In the genomic region with DNA sequence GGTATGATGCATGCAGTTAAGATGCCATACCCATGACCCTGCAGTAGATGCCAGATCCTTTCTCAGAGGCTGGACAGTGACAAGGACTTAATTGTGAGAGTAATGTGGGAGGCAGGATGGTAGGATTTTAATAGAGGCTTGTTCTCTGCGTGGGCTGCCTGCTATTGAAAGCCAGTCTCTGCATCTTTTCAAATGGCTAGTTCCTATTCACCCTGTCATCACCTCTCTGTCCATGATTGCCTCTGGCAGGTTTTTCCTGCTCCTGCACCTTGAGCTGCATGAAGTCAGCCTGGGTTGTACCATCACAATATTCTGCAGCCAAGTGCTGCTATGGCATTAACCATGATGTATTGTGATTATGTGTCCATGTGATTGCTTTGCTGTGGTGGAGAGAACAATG, we compare ENCODE assay signal across 37 cellular contexts.
"Had no signal": no experiment of that assay in that cellular context is flagged by ENCODE, and none has a peak within 500 bp of the region (broad histone marks: within the 10 kb centered on the region; RNA-seq: fewer than 3 reads in every experiment).

No MANE protein-coding gene starts in this region.

- ATAC-seq: activated CD4-positive, CD25-positive, alpha-beta regulatory T cell treated with anti-CD3 and anti-CD28 coated beads, Interleukin-2, amount 50 U/mL, for 24 hours; body of pancreas; gastrocnemius medialis; left lobe of liver; stimulated activated naive B cell treated with anti-CD40 and anti-IgM and Interleukin-4, amounts not matched to agents 10 μg/mL and 1 μg/mL and 100 μg/mL, for 72 hours; T-helper 17 cell had no signal

- FAIRE-seq: endometrium had no signal

- H3K36me3 ChIP-seq: adrenal gland, colonic mucosa, gastrocnemius medialis, neutrophil, stomach, thyroid gland, upper lobe of left lung, vagina, WERI-Rb-1 had no signal

- DNase-seq: activated CD4-positive, alpha-beta memory T cell treated with anti-CD3 and anti-CD28 coated beads for 36 hours; activated CD4-positive, alpha-beta T cell treated with anti-CD3 and anti-CD28 coated beads, Interleukin-2, amount 10 ng/mL, durations not matched to agents 24 days and 14 days; activated CD8-positive, alpha-beta memory T cell treated with anti-CD3 and anti-CD28 coated beads, Interleukin-2, amount 50 U/mL, for 4 hours; activated effector memory CD4-positive, alpha-beta T cell treated with anti-CD3 and anti-CD28 coated beads, Interleukin-2, amount 50 U/mL, for 16 hours; activated naive CD4-positive, alpha-beta T cell treated with anti-CD3 and anti-CD28 coated beads for 36 hours; activated naive CD8-positive, alpha-beta T cell treated with anti-CD3 and anti-CD28 coated beads for 36 hours; activated T-cell treated with anti-CD3 and anti-CD28 coated beads, Interleukin-2, amount 50 U/mL, for 1 hour; aorta; body of pancreas; cerebellar nuclear complex; colonic mucosa; effector CD8-positive, alpha-beta T cell; gastrocnemius medialis; glutamatergic neuron; hippocampal formation; naive B cell; nephron progenitor cell; retina; stimulated activated CD4-positive, alpha-beta T cell treated with anti-CD3 and anti-CD28 coated beads, Interleukin-1b, Interleukin-23, amount 100 ng/mL, for 48 hours; stimulated activated CD4-positive, alpha-beta T cell treated with anti-CD3 and anti-CD28 coated beads, Interleukin-4, amount 100 ng/mL, for 4 hours; stimulated activated CD8-positive, alpha-beta memory T cell treated with anti-CD3 and anti-CD28 coated beads, Interleukin-4, amount 100 ng/mL, for 48 hours; stimulated activated naive B cell treated with anti-CD40 and anti-IgM and Interleukin-4, amounts not matched to agents 10 μg/mL and 1 μg/mL and 100 μg/mL, for 72 hours; stomach; T-helper 17 cell; T1000; thyroid gland; upper lobe of left lung; WERI-Rb-1 had no signal

- H3K4me1 Mint-ChIP-seq: activated CD4-positive, alpha-beta T cell treated with anti-CD3 and anti-CD28 coated beads, Interleukin-2, amount 10 ng/mL, durations not matched to agents 24 days and 14 days; activated naive CD8-positive, alpha-beta T cell treated with anti-CD3 and anti-CD28 coated beads for 36 hours; naive B cell; nephron progenitor cell; stimulated activated naive B cell treated with anti-CD40 and anti-IgM and Interleukin-4, amounts not matched to agents 10 μg/mL and 1 μg/mL and 100 μg/mL, for 72 hours; T-helper 17 cell had no signal

- H3K4me1 ChIP-seq: adrenal gland, body of pancreas, colonic mucosa, gastrocnemius medialis, stomach, thyroid gland, upper lobe of left lung, vagina had no signal

- H3K4me3 ChIP-seq: adrenal gland, body of pancreas, colonic mucosa, gastrocnemius medialis, smooth muscle cell, stomach, thyroid gland, upper lobe of left lung, vagina had no signal

- H3K36me3 Mint-ChIP-seq: activated CD4-positive, alpha-beta memory T cell treated with anti-CD3 and anti-CD28 coated beads for 36 hours; activated naive CD8-positive, alpha-beta T cell treated with anti-CD3 and anti-CD28 coated beads for 36 hours; naive B cell; stimulated activated naive B cell treated with anti-CD40 and anti-IgM and Interleukin-4, amounts not matched to agents 10 μg/mL and 1 μg/mL and 100 μg/mL, for 72 hours had no signal

- H3K9me3 ChIP-seq: adrenal gland, body of pancreas, colonic mucosa, gastrocnemius medialis, neutrophil, stomach, thyroid gland, upper lobe of left lung, vagina had no signal

- H3K27ac Mint-ChIP-seq: activated CD4-positive, alpha-beta memory T cell treated with anti-CD3 and anti-CD28 coated beads for 36 hours; activated CD4-positive, alpha-beta T cell treated with anti-CD3 and anti-CD28 coated beads, Interleukin-2, amount 10 ng/mL, durations not matched to agents 24 days and 14 days; activated naive CD4-positive, alpha-beta T cell treated with anti-CD3 and anti-CD28 coated beads for 36 hours; activated naive CD8-positive, alpha-beta T cell treated with anti-CD3 and anti-CD28 coated beads for 36 hours; activated T-helper 1 cell treated with anti-CD3 and anti-CD28 coated beads, Interleukin-12 subunit alpha, Interleukin-12 subunit beta, Interleukin-2, Interleukin-4 antibody, amounts not matched to agents 30 ng/mL and 10 ng/mL and 1 ng/mL, durations not matched to agents 14 hours and 24 hours and 36 hours; naive B cell; nephron progenitor cell; progenitor cell of endocrine pancreas; stimulated activated naive B cell treated with anti-CD40 and anti-IgM and Interleukin-4, amounts not matched to agents 10 μg/mL and 1 μg/mL and 100 μg/mL, for 72 hours; T-helper 17 cell had no signal

- H3K27me3 Mint-ChIP-seq: activated CD4-positive, alpha-beta memory T cell treated with anti-CD3 and anti-CD28 coated beads for 36 hours; activated CD4-positive, alpha-beta T cell treated with anti-CD3 and anti-CD28 coated beads, Interleukin-2, amount 10 ng/mL, durations not matched to agents 24 days and 14 days; activated naive CD8-positive, alpha-beta T cell treated with anti-CD3 and anti-CD28 coated beads for 36 hours; progenitor cell of endocrine pancreas; stimulated activated naive B cell treated with anti-CD40 and anti-IgM and Interleukin-4, amounts not matched to agents 10 μg/mL and 1 μg/mL and 100 μg/mL, for 72 hours; T-helper 17 cell had no signal

- H3K9me3 Mint-ChIP-seq: activated CD4-positive, alpha-beta memory T cell treated with anti-CD3 and anti-CD28 coated beads for 36 hours; activated CD4-positive, alpha-beta T cell treated with anti-CD3 and anti-CD28 coated beads, Interleukin-2, amount 10 ng/mL, durations not matched to agents 24 days and 14 days; activated naive CD4-positive, alpha-beta T cell treated with anti-CD3 and anti-CD28 coated beads for 36 hours; activated naive CD8-positive, alpha-beta T cell treated with anti-CD3 and anti-CD28 coated beads for 36 hours; activated T-helper 1 cell treated with anti-CD3 and anti-CD28 coated beads, Interleukin-12 subunit alpha, Interleukin-12 subunit beta, Interleukin-2, Interleukin-4 antibody, amounts not matched to agents 30 ng/mL and 10 ng/mL and 1 ng/mL, durations not matched to agents 14 hours and 24 hours and 36 hours; nephron progenitor cell; stimulated activated naive B cell treated with anti-CD40 and anti-IgM and Interleukin-4, amounts not matched to agents 10 μg/mL and 1 μg/mL and 100 μg/mL, for 72 hours had no signal

- H3K27ac ChIP-seq: adrenal gland, body of pancreas, colonic mucosa, gastrocnemius medialis, neutrophil, stomach, thyroid gland, upper lobe of left lung, vagina, WERI-Rb-1 had no signal

- H3K27me3 ChIP-seq: adrenal gland, body of pancreas, colonic mucosa, gastrocnemius medialis, neutrophil, stomach, thyroid gland, upper lobe of left lung, vagina had no signal

- H3K4me3 Mint-ChIP-seq: activated CD4-positive, alpha-beta memory T cell treated with anti-CD3 and anti-CD28 coated beads for 36 hours; activated CD4-positive, alpha-beta T cell treated with anti-CD3 and anti-CD28 coated beads, Interleukin-2, amount 10 ng/mL, durations not matched to agents 24 days and 14 days; activated naive CD4-positive, alpha-beta T cell treated with anti-CD3 and anti-CD28 coated beads for 36 hours; activated naive CD8-positive, alpha-beta T cell treated with anti-CD3 and anti-CD28 coated beads for 36 hours; activated T-helper 1 cell treated with anti-CD3 and anti-CD28 coated beads, Interleukin-12 subunit alpha, Interleukin-12 subunit beta, Interleukin-2, Interleukin-4 antibody, amounts not matched to agents 30 ng/mL and 10 ng/mL and 1 ng/mL, durations not matched to agents 14 hours and 24 hours and 36 hours; naive B cell; nephron progenitor cell; stimulated activated naive B cell treated with anti-CD40 and anti-IgM and Interleukin-4, amounts not matched to agents 10 μg/mL and 1 μg/mL and 100 μg/mL, for 72 hours; T-helper 17 cell had no signal
